In genomic region chr10:52563361-52563760, GRCh38 we compare ENCODE assay signal across 20 cellular contexts.
"Had no signal": no experiment of that assay in that cellular context is flagged by ENCODE, and none has a peak within 500 bp of the region (broad histone marks: within the 10 kb centered on the region; RNA-seq: fewer than 3 reads in every experiment).

No MANE protein-coding gene starts in this region.

- ATAC-seq: right cardiac atrium; stimulated activated effector memory CD8-positive, alpha-beta T cell treated with anti-CD3 and anti-CD28 coated beads, Interleukin-12 subunit alpha, Interleukin-12 subunit beta, amount 100 ng/mL, for 72 hours had no signal

- DNase-seq: activated CD4-positive, alpha-beta memory T cell treated with anti-CD3 and anti-CD28 coated beads for 36 hours; activated CD4-positive, alpha-beta T cell treated with anti-CD3 and anti-CD28 coated beads for 4 hours; activated gamma-delta T cell treated with Interleukin-2 at 50 U/mL for 16 hours; activated naive CD8-positive, alpha-beta T cell treated with anti-CD3 and anti-CD28 coated beads for 36 hours; activated T-cell treated with anti-CD3 and anti-CD28 coated beads for 4 hours; anterior cingulate cortex; central memory CD4-positive, alpha-beta T cell; colonic mucosa; endodermal cell; hippocampal formation; left ventricle myocardium inferior; right cardiac atrium; stimulated activated CD4-positive, alpha-beta T cell treated with anti-CD3 and anti-CD28 coated beads, Interleukin-4, amount 100 ng/mL, for 24 hours; SW 1271; T-helper 2 cell; testis; WERI-Rb-1 had no signal

- H3K4me3 ChIP-seq: colonic mucosa, left ventricle myocardium inferior, prostate gland, testis had no signal

- FAIRE-seq: keratinocyte had no signal
